In the genomic region with DNA sequence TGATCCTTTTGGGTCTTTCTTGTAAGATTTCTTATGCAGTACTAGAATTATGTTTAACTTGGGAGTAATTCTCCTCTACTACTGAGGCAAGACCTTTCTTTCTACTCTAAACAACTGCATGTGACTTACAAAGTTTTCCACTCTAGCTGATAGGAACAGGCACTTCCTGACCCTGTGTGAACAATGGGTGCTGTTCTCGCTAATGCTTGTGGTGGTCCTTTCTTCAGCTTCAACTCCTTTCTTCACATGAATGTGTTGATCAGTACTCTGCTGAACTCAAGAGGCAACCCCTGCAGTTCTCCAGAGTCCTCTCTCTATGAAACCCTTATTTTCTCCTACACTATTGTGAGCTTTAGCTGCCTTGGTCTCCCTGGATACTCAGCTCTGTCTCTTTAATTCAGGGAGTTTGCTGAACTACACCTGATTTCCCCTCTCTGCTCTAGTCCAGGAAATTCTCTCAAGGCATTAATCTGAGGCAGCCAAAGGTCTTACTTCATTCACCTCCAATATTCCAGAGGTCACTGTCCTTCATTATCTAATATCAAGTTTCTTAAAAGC, we compare ENCODE assay signal across 1 cellular context.
TF ChIP-seq lines count a peak whose summit lies in the region.

No MANE protein-coding gene starts in this region.

TF ChIP-seq in WTC11, 78 proteins besides CTCF, POLR2A, EP300 and RAD21 (continued from another document):
- TF ChIP-seq, protein P1, sequence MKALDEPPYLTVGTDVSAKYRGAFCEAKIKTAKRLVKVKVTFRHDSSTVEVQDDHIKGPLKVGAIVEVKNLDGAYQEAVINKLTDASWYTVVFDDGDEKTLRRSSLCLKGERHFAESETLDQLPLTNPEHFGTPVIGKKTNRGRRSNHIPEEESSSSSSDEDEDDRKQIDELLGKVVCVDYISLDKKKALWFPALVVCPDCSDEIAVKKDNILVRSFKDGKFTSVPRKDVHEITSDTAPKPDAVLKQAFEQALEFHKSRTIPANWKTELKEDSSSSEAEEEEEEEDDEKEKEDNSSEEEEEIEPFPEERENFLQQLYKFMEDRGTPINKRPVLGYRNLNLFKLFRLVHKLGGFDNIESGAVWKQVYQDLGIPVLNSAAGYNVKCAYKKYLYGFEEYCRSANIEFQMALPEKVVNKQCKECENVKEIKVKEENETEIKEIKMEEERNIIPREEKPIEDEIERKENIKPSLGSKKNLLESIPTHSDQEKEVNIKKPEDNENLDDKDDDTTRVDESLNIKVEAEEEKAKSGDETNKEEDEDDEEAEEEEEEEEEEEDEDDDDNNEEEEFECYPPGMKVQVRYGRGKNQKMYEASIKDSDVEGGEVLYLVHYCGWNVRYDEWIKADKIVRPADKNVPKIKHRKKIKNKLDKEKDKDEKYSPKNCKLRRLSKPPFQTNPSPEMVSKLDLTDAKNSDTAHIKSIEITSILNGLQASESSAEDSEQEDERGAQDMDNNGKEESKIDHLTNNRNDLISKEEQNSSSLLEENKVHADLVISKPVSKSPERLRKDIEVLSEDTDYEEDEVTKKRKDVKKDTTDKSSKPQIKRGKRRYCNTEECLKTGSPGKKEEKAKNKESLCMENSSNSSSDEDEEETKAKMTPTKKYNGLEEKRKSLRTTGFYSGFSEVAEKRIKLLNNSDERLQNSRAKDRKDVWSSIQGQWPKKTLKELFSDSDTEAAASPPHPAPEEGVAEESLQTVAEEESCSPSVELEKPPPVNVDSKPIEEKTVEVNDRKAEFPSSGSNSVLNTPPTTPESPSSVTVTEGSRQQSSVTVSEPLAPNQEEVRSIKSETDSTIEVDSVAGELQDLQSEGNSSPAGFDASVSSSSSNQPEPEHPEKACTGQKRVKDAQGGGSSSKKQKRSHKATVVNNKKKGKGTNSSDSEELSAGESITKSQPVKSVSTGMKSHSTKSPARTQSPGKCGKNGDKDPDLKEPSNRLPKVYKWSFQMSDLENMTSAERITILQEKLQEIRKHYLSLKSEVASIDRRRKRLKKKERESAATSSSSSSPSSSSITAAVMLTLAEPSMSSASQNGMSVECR (CRISPR knock-in tag; IDR thresholded peaks at IDR 0.05; ENCODE audit: borderline replicate concordance): no peak
- TF ChIP-seq ZBTB43 (CRISPR knock-in tag; IDR thresholded peaks at IDR 0.05) (no peak), TCF7 (CRISPR knock-in tag; IDR thresholded peaks at IDR 0.05; ENCODE audit: low read depth) (no peak), ZNF532 (CRISPR knock-in tag; IDR thresholded peaks at IDR 0.05; ENCODE audit: borderline replicate concordance) (no peak), CREM (CRISPR knock-in tag; IDR thresholded peaks at IDR 0.05) (no peak)
- TF ChIP-seq, protein P2, sequence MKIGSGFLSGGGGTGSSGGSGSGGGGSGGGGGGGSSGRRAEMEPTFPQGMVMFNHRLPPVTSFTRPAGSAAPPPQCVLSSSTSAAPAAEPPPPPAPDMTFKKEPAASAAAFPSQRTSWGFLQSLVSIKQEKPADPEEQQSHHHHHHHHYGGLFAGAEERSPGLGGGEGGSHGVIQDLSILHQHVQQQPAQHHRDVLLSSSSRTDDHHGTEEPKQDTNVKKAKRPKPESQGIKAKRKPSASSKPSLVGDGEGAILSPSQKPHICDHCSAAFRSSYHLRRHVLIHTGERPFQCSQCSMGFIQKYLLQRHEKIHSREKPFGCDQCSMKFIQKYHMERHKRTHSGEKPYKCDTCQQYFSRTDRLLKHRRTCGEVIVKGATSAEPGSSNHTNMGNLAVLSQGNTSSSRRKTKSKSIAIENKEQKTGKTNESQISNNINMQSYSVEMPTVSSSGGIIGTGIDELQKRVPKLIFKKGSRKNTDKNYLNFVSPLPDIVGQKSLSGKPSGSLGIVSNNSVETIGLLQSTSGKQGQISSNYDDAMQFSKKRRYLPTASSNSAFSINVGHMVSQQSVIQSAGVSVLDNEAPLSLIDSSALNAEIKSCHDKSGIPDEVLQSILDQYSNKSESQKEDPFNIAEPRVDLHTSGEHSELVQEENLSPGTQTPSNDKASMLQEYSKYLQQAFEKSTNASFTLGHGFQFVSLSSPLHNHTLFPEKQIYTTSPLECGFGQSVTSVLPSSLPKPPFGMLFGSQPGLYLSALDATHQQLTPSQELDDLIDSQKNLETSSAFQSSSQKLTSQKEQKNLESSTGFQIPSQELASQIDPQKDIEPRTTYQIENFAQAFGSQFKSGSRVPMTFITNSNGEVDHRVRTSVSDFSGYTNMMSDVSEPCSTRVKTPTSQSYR (CRISPR knock-in tag; IDR thresholded peaks at IDR 0.05): no peak
